1 cellular context compared by ENCODE assay signal in the genomic region with DNA sequence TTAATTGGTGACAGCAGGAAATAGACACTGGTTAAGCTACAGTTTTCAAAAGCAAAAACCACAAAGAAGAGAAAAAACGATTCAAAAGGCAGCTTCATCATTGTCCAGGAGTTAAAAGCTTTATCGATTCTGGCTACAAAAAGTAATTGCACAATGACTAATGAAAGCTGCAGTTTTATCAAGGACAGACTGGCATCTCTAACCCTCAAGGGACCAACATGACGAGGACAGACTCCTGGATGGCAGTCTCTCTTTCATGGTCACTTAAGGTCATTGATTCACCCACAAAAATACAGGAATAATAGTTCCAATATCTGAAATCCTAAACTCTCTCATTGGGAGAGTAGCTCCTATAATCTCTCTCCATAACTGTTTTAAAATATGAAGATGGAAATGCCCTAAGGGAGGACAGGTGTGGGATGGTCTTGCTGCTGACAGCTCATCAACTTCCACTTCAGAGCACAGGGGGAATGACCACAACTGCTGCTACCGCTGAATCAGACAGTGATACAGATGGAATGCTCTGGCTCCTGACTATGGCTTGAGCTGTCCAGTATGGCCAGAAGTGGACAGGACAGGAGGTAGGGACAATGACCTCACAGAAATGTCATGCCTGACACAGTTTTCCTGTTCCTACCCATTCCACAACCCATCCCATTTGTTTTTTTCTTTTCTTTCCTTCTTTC.
TF ChIP-seq lines count a peak whose summit lies in the region.

No MANE protein-coding gene starts in this region.

TF ChIP-seq in IMR-90, 13 proteins besides CTCF, POLR2A, EP300 and RAD21:
- no peak for TF ChIP-seq FOS (IDR thresholded peaks at IDR 0.05; ENCODE audit: low read depth, low read length)
- TF ChIP-seq RCOR1 (IDR thresholded peaks at IDR 0.05; ENCODE audit: insufficient replicate concordance, low read length), result peak; percentile 45
- no peak for TF ChIP-seq BHLHE40 (IDR thresholded peaks at IDR 0.05; ENCODE audit: low read depth, low read length)
- TF ChIP-seq MAZ (IDR thresholded peaks at IDR 0.05; ENCODE audit: borderline replicate concordance, low read depth, low read length), result no peak
- no peak for TF ChIP-seq NFE2L2 (IDR thresholded peaks at IDR 0.05; ENCODE audit: low read depth, low read length)
- TF ChIP-seq MXI1 (IDR thresholded peaks at IDR 0.05; ENCODE audit: borderline replicate concordance, low read depth, low read length), result 0 out of 2 replicates have a peak, but pooled peaks have one; percentile 22
- TF ChIP-seq, protein P1, sequence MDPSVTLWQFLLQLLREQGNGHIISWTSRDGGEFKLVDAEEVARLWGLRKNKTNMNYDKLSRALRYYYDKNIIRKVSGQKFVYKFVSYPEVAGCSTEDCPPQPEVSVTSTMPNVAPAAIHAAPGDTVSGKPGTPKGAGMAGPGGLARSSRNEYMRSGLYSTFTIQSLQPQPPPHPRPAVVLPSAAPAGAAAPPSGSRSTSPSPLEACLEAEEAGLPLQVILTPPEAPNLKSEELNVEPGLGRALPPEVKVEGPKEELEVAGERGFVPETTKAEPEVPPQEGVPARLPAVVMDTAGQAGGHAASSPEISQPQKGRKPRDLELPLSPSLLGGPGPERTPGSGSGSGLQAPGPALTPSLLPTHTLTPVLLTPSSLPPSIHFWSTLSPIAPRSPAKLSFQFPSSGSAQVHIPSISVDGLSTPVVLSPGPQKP (IDR thresholded peaks at IDR 0.05; ENCODE audit: borderline replicate concordance, low read depth, low read length), result no peak
- TF ChIP-seq CHD1 (IDR thresholded peaks at IDR 0.05; ENCODE audit: low read depth, low read length), result no peak
- peak; percentile 49; the same call in 1 of the 2 replicates for TF ChIP-seq CEBPB (IDR thresholded peaks at IDR 0.05; ENCODE audit: low read depth, low read length)
- TF ChIP-seq RFX5 (IDR thresholded peaks at IDR 0.05; ENCODE audit: low read depth, low read length), result no peak
TF ChIP-seq in IMR-90: peak in this region for 3.
